In the genomic region with DNA sequence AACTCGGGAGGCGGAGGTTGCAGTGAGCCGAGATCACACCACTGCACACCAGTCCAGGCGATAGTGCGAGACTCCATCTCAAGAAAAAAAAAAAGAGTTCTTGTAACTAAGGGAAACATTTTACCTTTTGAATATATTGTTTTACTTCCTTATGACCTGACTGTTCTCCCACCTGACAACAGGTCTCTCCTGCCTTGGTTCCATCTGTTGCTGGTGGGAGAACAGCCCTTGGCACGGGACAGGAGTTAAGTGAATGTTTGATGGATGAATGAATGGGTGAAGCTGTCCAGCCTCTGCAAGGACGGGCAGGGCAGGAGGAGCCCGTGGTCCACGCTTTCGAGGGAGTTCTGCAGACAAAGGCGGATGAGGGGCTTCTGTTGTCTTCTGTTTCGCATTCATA, we compare ENCODE assay signal across 33 cellular contexts.
"Had no signal": no experiment of that assay in that cellular context is flagged by ENCODE, and none has a peak within 500 bp of the region (broad histone marks: within the 10 kb centered on the region; RNA-seq: fewer than 3 reads in every experiment).

No MANE protein-coding gene starts in this region.

- H3K27ac ChIP-seq: cardiac muscle cell, Peyer's patch, VCaP had no signal

- H3K27ac Mint-ChIP-seq: activated B cell treated with CpG ODN at 0.5 μM for 24 hours; activated CD4-positive, alpha-beta memory T cell treated with anti-CD3 and anti-CD28 coated beads for 36 hours; activated naive CD4-positive, alpha-beta T cell treated with anti-CD3 and anti-CD28 coated beads, Interleukin-2, amount 10 ng/mL, durations not matched to agents 7 days and 5 days; activated naive CD8-positive, alpha-beta T cell treated with anti-CD3 and anti-CD28 coated beads for 36 hours; T-cell had no signal

- H3K9me3 Mint-ChIP-seq: activated B cell treated with CpG ODN at 0.5 μM for 24 hours; activated CD4-positive, alpha-beta memory T cell treated with anti-CD3 and anti-CD28 coated beads for 36 hours; activated naive CD4-positive, alpha-beta T cell treated with anti-CD3 and anti-CD28 coated beads, Interleukin-2, amount 10 ng/mL, durations not matched to agents 7 days and 5 days; activated naive CD8-positive, alpha-beta T cell treated with anti-CD3 and anti-CD28 coated beads for 36 hours; activated T-cell treated with anti-CD3 and anti-CD28 coated beads, Interleukin-2, amount 50 U/mL, for 4 hours; central memory CD8-positive, alpha-beta T cell; T-cell had no signal

- H3K27me3 ChIP-seq: cardiac muscle cell, Peyer's patch had no signal

- H3K36me3 ChIP-seq: cardiac muscle cell, Peyer's patch had no signal

- H3K4me3 Mint-ChIP-seq: activated B cell treated with CpG ODN at 0.5 μM for 24 hours; activated CD4-positive, alpha-beta memory T cell treated with anti-CD3 and anti-CD28 coated beads for 36 hours; activated naive CD4-positive, alpha-beta T cell treated with anti-CD3 and anti-CD28 coated beads, Interleukin-2, amount 10 ng/mL, durations not matched to agents 7 days and 5 days; activated naive CD8-positive, alpha-beta T cell treated with anti-CD3 and anti-CD28 coated beads for 36 hours; activated T-cell treated with anti-CD3 and anti-CD28 coated beads, Interleukin-2, amount 50 U/mL, for 4 hours; central memory CD8-positive, alpha-beta T cell; T-cell had no signal

- DNase-seq: activated B cell treated with CpG ODN at 0.5 μM for 24 hours; activated CD4-positive, alpha-beta memory T cell treated with anti-CD3 and anti-CD28 coated beads for 36 hours; activated CD4-positive, alpha-beta T cell treated with anti-CD3 and anti-CD28 coated beads for 4 hours; activated CD4-positive, alpha-beta T cell treated with anti-CD3 and anti-CD28 coated beads, Interleukin-2, amount 50 U/mL, for 1 hour; activated CD4-positive, CD25-positive, alpha-beta regulatory T cell treated with anti-CD3 and anti-CD28 coated beads, Interleukin-2, amount 50 U/mL, for 72 hours; activated CD8-positive, alpha-beta memory T cell treated with anti-CD3 and anti-CD28 coated beads, Interleukin-2, amount 50 U/mL, for 4 hours; activated effector memory CD4-positive, alpha-beta T cell treated with Interleukin-2 at 50 U/mL for 16 hours; activated naive CD4-positive, alpha-beta T cell treated with anti-CD3 and anti-CD28 coated beads, Interleukin-2, amount 10 ng/mL, durations not matched to agents 7 days and 5 days; activated naive CD8-positive, alpha-beta T cell treated with anti-CD3 and anti-CD28 coated beads for 36 hours; activated T-cell treated with anti-CD3 and anti-CD28 coated beads for 4 hours; activated T-cell treated with anti-CD3 and anti-CD28 coated beads, Interleukin-2, amount 50 U/mL, for 4 hours; amniotic stem cell; Karpas-422; NCI-H1048; NCI-H1105 treated with DMSO at 0.1 percent for 48 hours; NCI-H1436; NCI-H1694; NCI-H1930; NCI-H2081 treated with DMSO at 0.1 percent for 48 hours; NCI-H226; NCI-H446 treated with DMSO at 0.1 percent for 48 hours; NCI-H524 treated with DMSO at 0.1 percent for 48 hours; PC-3; Peyer's patch; RPMI8226; SIG-M5; T-cell; T-helper 2 cell; T-helper 9 cell had no signal

- H3K9me3 ChIP-seq: Peyer's patch had no signal

- H3K36me3 Mint-ChIP-seq: activated CD4-positive, alpha-beta memory T cell treated with anti-CD3 and anti-CD28 coated beads for 36 hours; activated naive CD4-positive, alpha-beta T cell treated with anti-CD3 and anti-CD28 coated beads, Interleukin-2, amount 10 ng/mL, durations not matched to agents 7 days and 5 days; activated naive CD8-positive, alpha-beta T cell treated with anti-CD3 and anti-CD28 coated beads for 36 hours; T-cell had no signal

- H3K4me3 ChIP-seq: cardiac muscle cell, Peyer's patch had no signal

- H3K27me3 Mint-ChIP-seq: activated CD4-positive, alpha-beta memory T cell treated with anti-CD3 and anti-CD28 coated beads for 36 hours; activated naive CD8-positive, alpha-beta T cell treated with anti-CD3 and anti-CD28 coated beads for 36 hours; T-cell had no signal

- H3K4me1 ChIP-seq: Peyer's patch had no signal

- ATAC-seq: activated T-cell treated with anti-CD3 and anti-CD28 coated beads, Interleukin-2, amount 50 U/mL, for 4 hours; PC-3; SK-N-SH treated with all-trans-retinoic acid at 6 μM for 48 hours had no signal

- H3K4me1 Mint-ChIP-seq: activated B cell treated with CpG ODN at 0.5 μM for 24 hours; activated naive CD4-positive, alpha-beta T cell treated with anti-CD3 and anti-CD28 coated beads, Interleukin-2, amount 10 ng/mL, durations not matched to agents 7 days and 5 days; central memory CD8-positive, alpha-beta T cell had no signal
